21 cellular contexts compared by ENCODE assay signal in genomic region chr1:210339500-210339899, GRCh38.
"Had no signal": no experiment of that assay in that cellular context is flagged by ENCODE, and none has a peak within 500 bp of the region (broad histone marks: within the 10 kb centered on the region; RNA-seq: fewer than 3 reads in every experiment).

No MANE protein-coding gene starts in this region.

- H3K4me1 ChIP-seq: gastrocnemius medialis, psoas muscle had no signal

- H3K27me3 ChIP-seq: dorsolateral prefrontal cortex, gastrocnemius medialis, ovary, spleen, tibial nerve, upper lobe of left lung had no signal

- DNase-seq: dorsolateral prefrontal cortex; effector CD4-positive, alpha-beta T cell; gastrocnemius medialis; head of caudate nucleus; natural killer cell; occipital lobe; ovary; posterior cingulate gyrus; psoas muscle; right cardiac atrium; spleen; stimulated activated CD4-positive, alpha-beta T cell treated with anti-CD3 and anti-CD28 coated beads, Interleukin-4, amount 100 ng/mL, for 4 hours; stimulated activated naive B cell treated with anti-CD40 and anti-IgM and Interleukin-4, amounts not matched to agents 10 μg/mL and 1 μg/mL and 100 μg/mL, for 72 hours; upper lobe of left lung had no signal

- H3K27ac ChIP-seq: dorsolateral prefrontal cortex, gastrocnemius medialis, ovary, psoas muscle, skin epidermis, spleen, thoracic aorta, tibial nerve, upper lobe of left lung had no signal

- FAIRE-seq: keratinocyte, urothelium cell line had no signal

- H3K9me3 ChIP-seq: gastrocnemius medialis, ovary, psoas muscle, spleen, thoracic aorta, tibial nerve, upper lobe of left lung had no signal

- H3K4me3 ChIP-seq: dorsolateral prefrontal cortex, gastrocnemius medialis, lung, ovary, psoas muscle, skin epidermis, spleen, thoracic aorta, tibial nerve, upper lobe of left lung had no signal

- H3K36me3 ChIP-seq: gastrocnemius medialis, ovary, spleen, thoracic aorta, tibial nerve, upper lobe of left lung had no signal

- ATAC-seq: gastrocnemius medialis; left lobe of liver; natural killer cell; psoas muscle; right cardiac atrium; stimulated activated naive B cell treated with anti-CD40 and anti-IgM and Interleukin-4, amounts not matched to agents 10 μg/mL and 1 μg/mL and 100 μg/mL, for 72 hours had no signal
